Comparison of ENCODE assay signal across 8 cellular contexts in the genomic region with DNA sequence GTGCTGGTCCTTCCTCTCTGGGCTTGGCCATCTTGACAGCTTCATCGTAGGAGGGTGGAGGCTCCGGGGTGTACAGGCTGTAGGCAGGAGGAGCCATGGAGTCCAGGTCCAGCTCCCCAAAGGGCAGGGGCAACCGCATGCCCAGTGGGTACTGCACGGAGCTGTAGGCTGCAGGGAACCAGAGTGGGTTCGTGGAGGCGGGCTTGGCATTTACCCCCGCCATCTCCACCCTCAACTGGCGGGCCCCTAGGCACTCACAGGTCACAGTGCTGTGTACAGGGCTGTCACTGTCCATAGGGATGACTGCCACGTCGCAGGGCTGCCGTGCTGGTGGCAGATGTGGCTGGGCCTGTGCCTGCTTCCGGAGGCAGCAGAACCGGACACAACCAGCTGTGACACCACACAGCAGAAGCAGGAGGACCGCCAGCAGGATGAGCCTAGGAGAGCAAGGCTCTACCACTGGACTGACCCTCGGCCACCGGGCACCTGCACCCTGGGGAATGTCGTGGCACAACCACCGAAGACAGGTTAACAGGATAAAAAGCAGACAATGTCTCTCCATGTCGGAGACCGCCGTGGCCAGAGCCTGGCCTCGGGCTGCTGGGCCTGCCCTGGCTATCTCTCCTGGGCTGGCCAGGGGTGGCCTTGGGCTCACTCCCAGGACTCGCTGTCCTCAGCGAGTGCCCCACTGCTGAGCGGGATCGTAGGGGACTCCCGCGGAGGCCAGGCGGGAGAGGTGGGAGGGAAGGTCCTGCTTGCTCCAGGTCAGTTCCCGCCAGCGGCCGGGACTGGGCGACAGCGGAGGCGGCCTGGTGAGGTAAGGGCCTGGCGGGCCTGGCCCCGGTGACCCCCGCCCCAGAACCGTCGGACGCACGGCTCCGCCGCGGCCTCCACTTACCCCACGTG. TPM values are rescaled to one million over a fixed set of nuclear protein-coding genes. Genes with fewer than 3 reads are reported as not detected.
DNase-seq lines count a peak whose midpoint lies in the region; TF ChIP-seq lines count a peak whose summit lies in the region.

No MANE protein-coding gene starts in this region.

- BruUV-seq in Calu3 (replicated peaks; lab: Mats Ljungman, UMichigan): no TSS peak

- DNase-seq in Calu3 (no peak), SJCRH30 (no peak), fibroblast of the aortic adventitia (ENCODE audit: low read depth) (no peak), progenitor cell of endocrine pancreas (ENCODE audit: low spot score, unreplicated experiment) (no peak), dermis blood vessel endothelial cell (no peak), DMS153 (lab: John Stamatoyannopoulos, UW) (no peak), lower leg skin (ENCODE audit: low spot score in 2 of 2) (no peak), superior temporal gyrus (ENCODE audit: extremely low spot score) (no peak)

- H3K4me3 Mint-ChIP-seq in Calu3 (ENCODE audit: low read depth, unreplicated experiment) (peak overlapping the region; percentile 67), progenitor cell of endocrine pancreas (ENCODE audit: low read depth) (peak overlapping the region; percentile 40)

- H3K4me1 Mint-ChIP-seq in Calu3 (ENCODE audit: low read depth, unreplicated experiment) (no peaks in the 10 kb centered on the region), progenitor cell of endocrine pancreas (ENCODE audit: low read depth) (no peaks in the 10 kb centered on the region)

- 74 to 75% methylated on average over 24 to 33 of the region's 46 CpGs for WGBS in lower leg skin, 2 donors

- no peak for TF ChIP-seq POLR2A in lower leg skin (IDR thresholded peaks at IDR 0.05)

- H3K27me3 Mint-ChIP-seq in Calu3 (ENCODE audit: unreplicated experiment): peaks cover 11% of the 10 kb centered on the region
- peaks cover 23% of the 10 kb centered on the region for H3K27me3 Mint-ChIP-seq in progenitor cell of endocrine pancreas

- peaks cover 17% of the 10 kb centered on the region for H3K4me1 ChIP-seq in SJCRH30

- H3K9me3 Mint-ChIP-seq in Calu3 (ENCODE audit: low read depth, unreplicated experiment) (no peaks in the 10 kb centered on the region), progenitor cell of endocrine pancreas (ENCODE audit: low read depth) (no peaks in the 10 kb centered on the region)

- H3K4me3 ChIP-seq in SJCRH30 (peak overlapping the region; percentile 51), fibroblast of the aortic adventitia (ENCODE audit: low read depth, low read length) (peak overlapping the region; percentile 54), lower leg skin (ENCODE audit: low read depth, poor library complexity, severe bottlenecking) (no peak overlapping the region)

- no peak for TF ChIP-seq CTCF in Calu3 (IDR thresholded peaks at IDR 0.05; ENCODE audit: unreplicated experiment)
- no peak for TF ChIP-seq CTCF in fibroblast of the aortic adventitia (IDR thresholded peaks at IDR 0.05; ENCODE audit: insufficient read depth, low read length)
- TF ChIP-seq CTCF in progenitor cell of endocrine pancreas (IDR thresholded peaks at IDR 0.05; ENCODE audit: unreplicated experiment): no peak
- no peak for TF ChIP-seq CTCF in lower leg skin (IDR thresholded peaks at IDR 0.05)

- H3K27ac Mint-ChIP-seq in Calu3 (ENCODE audit: unreplicated experiment): no peak overlapping the region
- H3K27ac Mint-ChIP-seq in progenitor cell of endocrine pancreas: no peak overlapping the region

- H3K27me3 ChIP-seq in SJCRH30: peaks cover 9% of the 10 kb centered on the region

- no peaks in the 10 kb centered on the region for H3K9me3 ChIP-seq in SJCRH30 (replicated peaks)

- H3K27ac ChIP-seq in SJCRH30: no peak overlapping the region

- CTCF ChIA-PET in Calu3 (lab: Charles Lee): no interaction called here

- intact Hi-C loops in Calu3 (cut with micrococcal nuclease; ENCODE audit: unreplicated experiment): no loop called here
- intact Hi-C loops in lower leg skin (cut with DNase I; ENCODE audit: low total_unique reads): no loop called here

- H3K36me3 ChIP-seq in SJCRH30: no peaks in the 10 kb centered on the region

- H3K36me3 Mint-ChIP-seq in Calu3 (ENCODE audit: insufficient read depth, unreplicated experiment): peaks cover 14% of the 10 kb centered on the region
- H3K36me3 Mint-ChIP-seq in progenitor cell of endocrine pancreas (ENCODE audit: insufficient read depth): no peaks in the 10 kb centered on the region

RNA-seq across cellular contexts. Expression of a gene that starts 0.8 kb away (rescaled TPM):
- 0.64 and 1.1 TPM in 2 replicates for total RNA-seq in Calu3 (2022)
- total RNA-seq in SJCRH30 (2014; rRNA removed; shearing (Covaris generic)): 0.61 and 1.0 TPM in 2 replicates
- total RNA-seq in fibroblast of the aortic adventitia (ENCODE audit: low replicate concordance): 0.72 TPM in 1 of 2 replicates, not detected in the other
- total RNA-seq in progenitor cell of endocrine pancreas: 1.8 and 1.9 TPM in 2 replicates
- 0.37 TPM in 1 of 2 replicates, not detected in the other for total RNA-seq in dermis blood vessel endothelial cell
- total RNA-seq in lower leg skin: 1 to 10 TPM; 2.9 to 6.4 (median 4.1) TPM

RNA-seq across cellular contexts. Expression of a gene that starts 3.2 kb away (rescaled TPM):
- 0.59 and 1.3 TPM in 2 replicates for total RNA-seq in Calu3 (2022)
- 0.12 and 0.20 TPM in 2 replicates for total RNA-seq in SJCRH30 (2014; rRNA removed; shearing (Covaris generic))
- 0.36 and 0.49 TPM in 2 replicates for total RNA-seq in fibroblast of the aortic adventitia (ENCODE audit: low replicate concordance)
- total RNA-seq in progenitor cell of endocrine pancreas: 1.1 and 1.5 TPM in 2 replicates
- total RNA-seq in dermis blood vessel endothelial cell: 0.34 TPM in 1 of 2 replicates, not detected in the other
- under 1 TPM; 0.13 to 0.89 (median 0.65) TPM for total RNA-seq in lower leg skin

RNA-seq across cellular contexts. Expression of a gene that starts 27.4 kb away (rescaled TPM):
- 251 and 252 TPM in 2 replicates for total RNA-seq in Calu3 (2022)
- total RNA-seq in SJCRH30 (2014; rRNA removed; shearing (Covaris generic)): 167 and 184 TPM in 2 replicates
- total RNA-seq in fibroblast of the aortic adventitia (ENCODE audit: low replicate concordance): 71.6 and 108 TPM in 2 replicates
- total RNA-seq in progenitor cell of endocrine pancreas: 327 TPM in 2 replicates
- total RNA-seq in dermis blood vessel endothelial cell: 87.8 and 181 TPM in 2 replicates
- 100 to 1,000 TPM; 103 to 141 (median 123) TPM for total RNA-seq in lower leg skin
